ENCODE assay signal across 1 cellular context in genomic region chr6:34424200-34425131, GRCh38.
TF ChIP-seq lines count a peak whose summit lies in the region.

No MANE protein-coding gene starts in this region.

TF ChIP-seq in H1, 55 proteins besides CTCF, POLR2A, EP300 and RAD21:
- TF ChIP-seq POLR2AphosphoS5 (IDR thresholded peaks at IDR 0.05; ENCODE audit: low read depth, low read length) (peak; percentile 58; the same call in 1 of the 2 replicates), HDAC6 (IDR thresholded peaks at IDR 0.05; ENCODE audit: low read depth, low read length) (no peak)
